In genomic region chr13:113616991-113617749, GRCh38 we compare ENCODE assay signal across 11 cellular contexts. TPM values are rescaled to one million over a fixed set of nuclear protein-coding genes. Genes with fewer than 3 reads are reported as not detected.
DNase-seq lines count a peak whose midpoint lies in the region; ATAC-seq and TF ChIP-seq lines count a peak whose summit lies in the region.
"Had no signal": no experiment of that assay in that cellular context is flagged by ENCODE, and none has a peak within 500 bp of the region (broad histone marks: within the 10 kb centered on the region; RNA-seq: fewer than 3 reads in every experiment).

No MANE protein-coding gene starts in this region.

- H3K36me3 ChIP-seq in adipocyte (ENCODE audit: control insufficient read depth, insufficient read depth, low read length, severe bottlenecking) (peaks cover 5% of the 10 kb centered on the region), upper lobe of left lung (peaks cover 0 to 9% (median 4%) of the 10 kb centered on the region in 4 donors), adrenal gland (replicated peaks in 1 of 2) (no peaks in the 10 kb centered on the region), MM.1S (replicated peaks; ENCODE audit: insufficient read depth, low read length) (no peaks in the 10 kb centered on the region; the same call in 1 of the 2 replicates)

- TF ChIP-seq EP300 in upper lobe of left lung (IDR thresholded peaks at IDR 0.05): no peak

- intact Hi-C loops in adrenal gland (cut with DNase I): no loop called here

- TF ChIP-seq CTCF in upper lobe of left lung (IDR thresholded peaks at IDR 0.05) (no peak), adrenal gland (IDR thresholded peaks at IDR 0.05) (no peak), MM.1S (IDR thresholded peaks at IDR 0.05; ENCODE audit: low read length) (no peak)

- no peaks in the 10 kb centered on the region for H3K9me2 ChIP-seq in MM.1S (replicated peaks; ENCODE audit: insufficient read depth, low read length)

- no peak overlapping the region for H3K4me2 ChIP-seq in MM.1S (ENCODE audit: low read depth, low read length)

- no peak overlapping the region for H3K9ac ChIP-seq in adipocyte (ENCODE audit: low read length)
- H3K9ac ChIP-seq in MM.1S (ENCODE audit: low read length): no peak overlapping the region

- no peaks in the 10 kb centered on the region for H3K4me1 ChIP-seq in adipocyte (ENCODE audit: control insufficient read depth, insufficient read depth, low read length)
- peaks cover 0 to 7% (median 5%) of the 10 kb centered on the region in 4 donors for H3K4me1 ChIP-seq in upper lobe of left lung
- no peaks in the 10 kb centered on the region for H3K4me1 ChIP-seq in adrenal gland (replicated peaks in 1 of 2)
- no peaks in the 10 kb centered on the region for H3K4me1 ChIP-seq in MM.1S (ENCODE audit: low read length)
- H3K4me1 ChIP-seq: body of pancreas had no signal

- DNase-seq in SIG-M5 treated with dmso at 0.1 percent for 504 hours (lab: John Stamatoyannopoulos, UW; ENCODE audit: unreplicated experiment): peak; percentile 11
- no peak for DNase-seq in SIG-M5 (lab: John Stamatoyannopoulos, UW)
- peak; percentile 17 for DNase-seq in adipocyte (ENCODE audit: low read depth)
- DNase-seq in kidney glomerular epithelial cell (lab: John Stamatoyannopoulos, UW): peak; percentile 97
- peak in 1 of 2 donors; percentile 54 for DNase-seq in upper lobe of left lung
- DNase-seq in HuH-7.5 (ENCODE audit: low spot score): no peak
- DNase-seq in adrenal gland: no peak
- DNase-seq in MM.1S: no peak

- H4K20me1 ChIP-seq in MM.1S (ENCODE audit: insufficient read depth, low read length): peaks cover 4% of the 10 kb centered on the region

- H3F3A ChIP-seq in MM.1S (ENCODE audit: insufficient read depth, low read length): no peaks in the 10 kb centered on the region

- TF ChIP-seq POLR2A in upper lobe of left lung (IDR thresholded peaks at IDR 0.05): no peak
- TF ChIP-seq POLR2A in adrenal gland (IDR thresholded peaks at IDR 0.05): no peak

- no peak overlapping the region for H3K4me3 ChIP-seq in adipocyte (ENCODE audit: low read length)
- no peak overlapping the region for H3K4me3 ChIP-seq in upper lobe of left lung
- no peak overlapping the region for H3K4me3 ChIP-seq in adrenal gland
- no peak overlapping the region for H3K4me3 ChIP-seq in MM.1S (ENCODE audit: low read length)
- H3K4me3 ChIP-seq: body of pancreas had no signal

- H3K27me3 ChIP-seq in adipocyte (replicated peaks; ENCODE audit: control insufficient read depth, insufficient read depth, low read length) (no peaks in the 10 kb centered on the region), upper lobe of left lung (no peaks in the 10 kb centered on the region), adrenal gland (no peaks in the 10 kb centered on the region), MM.1S (replicated peaks; ENCODE audit: insufficient read depth, low read length) (no peaks in the 10 kb centered on the region)
- H3K27me3 ChIP-seq: body of pancreas had no signal

- WGBS in upper lobe of left lung, 2 donors: 80 to 82% methylated on average over 10 to 18 of the region's 18 CpGs
- 83 to 94% (median 85%) methylated on average over 7 to 18 of the region's 18 CpGs for WGBS in adrenal gland, 4 donors

- peak in 1 of 2 donors; percentile 31 for ATAC-seq in upper lobe of left lung (ENCODE audit: low FRiP score in 2 of 2)
- ATAC-seq: activated CD4-positive, CD25-positive, alpha-beta regulatory T cell treated with anti-CD3 and anti-CD28 coated beads, Interleukin-2, amount 50 U/mL, for 24 hours; body of pancreas had no signal

- peak overlapping the region; percentile 54 to 78 (median 62) for H3K27ac ChIP-seq in upper lobe of left lung
- H3K27ac ChIP-seq in adrenal gland: no peak overlapping the region
- no peak overlapping the region for H3K27ac ChIP-seq in MM.1S (ENCODE audit: low read length)

- peaks cover 92% of the 10 kb centered on the region for H3K79me2 ChIP-seq in MM.1S (ENCODE audit: low read length)

- H2AFZ ChIP-seq in MM.1S (ENCODE audit: low read length): no peak overlapping the region

- H3K9me3 ChIP-seq in adipocyte (ENCODE audit: control insufficient read depth, low read length): no peaks in the 10 kb centered on the region
- H3K9me3 ChIP-seq in upper lobe of left lung: no peaks in the 10 kb centered on the region
- no peaks in the 10 kb centered on the region for H3K9me3 ChIP-seq in adrenal gland (replicated peaks in 1 of 3)
- no peaks in the 10 kb centered on the region for H3K9me3 ChIP-seq in MM.1S (replicated peaks; ENCODE audit: insufficient read depth, low read length)
- H3K9me3 ChIP-seq: body of pancreas had no signal

RNA-seq across cellular contexts. Expression of gene TFDP1, which starts 32.6 kb away (rescaled TPM):
- 10 to 100 TPM; 23.2 to 45.2 (median 37.9) TPM for total RNA-seq in upper lobe of left lung
- 10 to 100 TPM; 24.6 to 50.0 (median 36.5) TPM for total RNA-seq in adrenal gland
- polyA plus RNA-seq in adrenal gland: 10 to 100 TPM; 16.5 to 36.0 (median 22.8) TPM

RNA-seq across cellular contexts. Expression of gene ATP4B, which starts 40.8 kb away (rescaled TPM):
- total RNA-seq in upper lobe of left lung: not detected
- total RNA-seq in adrenal gland: not detected
- not detected for polyA plus RNA-seq in adrenal gland
- total RNA-seq: body of pancreas had no signal

RNA-seq across cellular contexts. Expression of gene GRK1, which starts 49.8 kb away (rescaled TPM):
- 1 to 10 TPM in 1 of 6 donors, under 1 TPM in 1, not detected in 4; 0.15 to 5.2 TPM for total RNA-seq in upper lobe of left lung
- total RNA-seq in adrenal gland: under 1 TPM in 1 of 8 donors, not detected in 7; 0.38 TPM
- under 1 TPM in 1 of 3 donors, not detected in 2; 0.04 TPM for polyA plus RNA-seq in adrenal gland
- total RNA-seq: body of pancreas, glomerular endothelial cell had no signal

Comparison
In these comparisons a context has a peak if more than half of its experiments do, and no peak if none do; other contexts are left out.
1. DNase-seq: peak in SIG-M5 treated with dmso at 0.1 percent for 504 hours (single experiment), adipocyte (single experiment) and kidney glomerular epithelial cell (single experiment); none in SIG-M5 (single experiment), HuH-7.5 (single experiment), adrenal gland (0 of 7) and MM.1S (single experiment).
2. H3K27ac ChIP-seq: peak in upper lobe of left lung (4 of 4); none in adrenal gland (0 of 5) and MM.1S (single experiment).